In the genomic region with DNA sequence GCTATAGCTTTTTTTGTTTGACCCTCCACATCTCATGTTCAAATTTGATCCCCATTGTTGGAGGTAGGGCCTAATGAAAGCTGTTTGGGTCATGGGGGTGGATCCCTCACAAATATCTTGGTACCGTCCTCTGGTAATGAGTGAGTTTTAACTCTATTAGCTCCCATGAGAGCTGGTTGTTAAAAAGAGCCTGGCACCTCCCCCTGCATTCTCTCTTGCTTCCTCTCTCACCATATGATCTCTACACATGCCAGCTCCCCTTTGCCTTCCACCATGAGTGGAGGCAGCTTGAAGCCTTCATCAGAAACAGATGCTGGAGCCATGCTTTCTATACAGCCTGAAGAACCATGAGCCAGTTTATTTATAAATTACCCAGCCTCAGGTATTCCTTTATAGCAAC, we compare ENCODE assay signal across 21 cellular contexts.
"Had no signal": no experiment of that assay in that cellular context is flagged by ENCODE, and none has a peak within 500 bp of the region (broad histone marks: within the 10 kb centered on the region; RNA-seq: fewer than 3 reads in every experiment).

No MANE protein-coding gene starts in this region.

- ATAC-seq: esophagus mucosa, foreskin keratinocyte, left cardiac atrium, lower lobe of right lung, natural killer cell had no signal

- H3K9me3 Mint-ChIP-seq: memory B cell had no signal

- H3K27ac ChIP-seq: dorsolateral prefrontal cortex, foreskin keratinocyte, left ventricle myocardium inferior, lower lobe of right lung, neural progenitor cell, ovary, right atrium auricular region, sigmoid colon, skin epidermis had no signal

- H3K36me3 Mint-ChIP-seq: memory B cell, mesothelial cell of epicardium, natural killer cell, neural progenitor cell had no signal

- H3K4me1 Mint-ChIP-seq: memory B cell, mesothelial cell of epicardium, natural killer cell, neural progenitor cell had no signal

- H3K9me3 ChIP-seq: lower lobe of right lung, ovary, right atrium auricular region, sigmoid colon had no signal

- H3K9ac ChIP-seq: neural progenitor cell had no signal

- DNase-seq: cortex of kidney; dorsolateral prefrontal cortex; effector CD8-positive, alpha-beta T cell; foreskin keratinocyte; kidney; left cardiac atrium; left ventricle myocardium inferior; lower lobe of right lung; natural killer cell; nucleus accumbens; ovary; sigmoid colon; stimulated activated CD4-positive, alpha-beta T cell treated with anti-CD3 and anti-CD28 coated beads, Interleukin-2, amount 100 ng/mL, for 24 hours; stimulated activated naive CD4-positive, alpha-beta T cell treated with Interleukin-2 at 50 U/mL for 16 hours; trophoblast cell had no signal

- H3K36me3 ChIP-seq: left ventricle myocardium inferior, lower lobe of right lung, neural progenitor cell, ovary, right atrium auricular region, sigmoid colon had no signal

- H2AFZ ChIP-seq: neural progenitor cell had no signal

- H3K27me3 ChIP-seq: dorsolateral prefrontal cortex, foreskin keratinocyte, neural progenitor cell, ovary, right atrium auricular region, sigmoid colon had no signal

- H3K4me3 Mint-ChIP-seq: memory B cell, mesothelial cell of epicardium, natural killer cell, neural progenitor cell had no signal

- H3K4me3 ChIP-seq: dorsolateral prefrontal cortex, left ventricle myocardium inferior, lower lobe of right lung, neural progenitor cell, ovary, right atrium auricular region, sigmoid colon, skin epidermis had no signal

- H3K4me1 ChIP-seq: foreskin keratinocyte, left ventricle myocardium inferior, lower lobe of right lung, right atrium auricular region, sigmoid colon had no signal

- H3K4me2 ChIP-seq: neural progenitor cell had no signal

- H3K27ac Mint-ChIP-seq: memory B cell, mesothelial cell of epicardium, natural killer cell, neural progenitor cell had no signal
